2 cellular contexts compared by ENCODE assay signal in genomic region chr14:78119440-78119839, GRCh38.
TF ChIP-seq lines count a peak whose summit lies in the region.

No MANE protein-coding gene starts in this region.

TF ChIP-seq in HepG2, 621 proteins besides CTCF, POLR2A, EP300 and RAD21:
- TF ChIP-seq MAFK (conservative IDR thresholded peaks at IDR 0.05 in 1 of 2, IDR thresholded peaks at IDR 0.05 in 1 of 2; ENCODE audit: low read length in 2 of 2) (peak; percentile 37 to 47; a peak in 3 of 4 replicates), MLLT10 (CRISPR knock-in tag; IDR thresholded peaks at IDR 0.05) (no peak), MAFF (IDR thresholded peaks at IDR 0.05; ENCODE audit: low read depth, low read length) (peak; percentile 28; the same call in 1 of the 2 replicates)
TF ChIP-seq in HepG2: peak in this region for 2.

TF ChIP-seq in K562, 482 proteins besides CTCF, POLR2A, EP300 and RAD21:
- TF ChIP-seq ZNF316 (IDR thresholded peaks at IDR 0.05) (peak; percentile 52), MAFG (tag; conservative IDR thresholded peaks at IDR 0.05) (peak; percentile 22; the same call in 1 of the 2 replicates), HNRNPUL1 (IDR thresholded peaks at IDR 0.05; ENCODE audit: low read length) (no peak)
